ENCODE assay signal across 5 cellular contexts in the genomic region with DNA sequence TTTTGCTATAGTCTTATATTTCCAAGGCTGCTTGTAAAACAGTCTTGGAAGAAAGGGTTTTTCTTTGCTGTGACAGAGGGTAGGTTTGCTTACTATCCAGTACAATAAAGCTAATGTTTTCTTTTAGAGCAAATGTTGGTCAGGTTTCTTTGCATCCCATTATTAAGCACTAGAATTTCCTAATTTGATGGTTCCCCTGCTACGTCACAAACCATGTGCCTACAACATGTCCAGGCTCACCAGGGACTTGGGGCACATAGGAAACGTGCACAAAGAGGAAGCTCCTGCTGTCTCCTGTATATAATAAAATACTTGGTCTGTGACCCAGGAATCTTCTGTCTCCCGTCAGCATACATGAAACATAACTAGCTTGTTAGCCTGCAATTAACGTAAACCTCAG.
"Had no signal": no experiment of that assay in that cellular context is flagged by ENCODE, and none has a peak within 500 bp of the region (broad histone marks: within the 10 kb centered on the region; RNA-seq: fewer than 3 reads in every experiment).

No MANE protein-coding gene starts in this region.

- DNase-seq: H9, HCEC 1CT, IMR-90 had no signal

- ATAC-seq: GM23338, K562 had no signal

- H3K4me3 Mint-ChIP-seq: GM23338, H9 had no signal

- H3K27ac Mint-ChIP-seq: GM23338, H9 had no signal

- H3K9me3 Mint-ChIP-seq: GM23338, H9 had no signal
